In the genomic region with DNA sequence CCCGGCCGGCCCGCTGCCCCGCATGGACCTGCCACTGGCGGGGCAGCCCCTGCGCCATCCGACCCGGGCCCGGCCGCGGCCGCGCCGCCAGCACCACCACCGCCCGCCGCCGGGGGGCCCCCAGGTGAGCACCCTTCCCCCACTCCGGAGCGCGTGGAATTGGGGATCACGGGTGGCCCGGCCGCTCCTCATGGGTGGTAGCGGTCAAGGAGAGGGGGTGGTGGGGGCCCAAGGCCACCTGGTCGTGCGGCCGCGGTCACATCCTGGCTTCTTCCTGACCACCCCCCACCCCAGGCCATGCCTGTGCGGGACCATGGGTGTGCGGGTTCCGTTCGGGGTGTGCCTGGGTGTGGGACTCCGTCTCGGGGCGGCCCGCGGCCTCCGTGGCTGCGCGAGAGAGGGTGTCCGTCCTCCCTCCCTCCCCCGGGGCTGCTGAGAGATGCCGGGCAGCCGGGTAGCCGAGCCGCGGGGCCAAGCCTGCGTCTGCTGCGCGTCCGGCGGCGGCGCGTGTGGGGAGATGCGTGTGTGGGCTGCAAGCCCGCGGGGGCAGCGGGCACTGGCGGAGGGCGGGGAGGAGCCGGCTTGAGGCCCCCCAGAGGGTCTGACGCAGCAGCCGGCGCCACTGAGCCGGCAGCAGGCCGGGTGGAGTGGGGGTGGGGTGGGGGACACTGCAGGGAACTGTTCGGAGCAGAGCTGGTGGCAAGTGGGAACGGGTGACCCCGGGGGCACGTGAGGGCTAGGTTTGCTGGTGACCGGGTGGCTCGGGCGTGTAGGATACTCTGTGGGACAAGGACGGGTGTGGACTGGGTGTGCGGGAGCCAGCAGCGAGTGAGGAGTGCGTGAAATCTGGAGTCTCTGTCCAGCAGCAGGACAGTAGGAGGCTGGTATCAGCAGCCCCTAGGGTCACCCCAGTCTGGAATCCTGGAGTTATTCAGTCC, we compare ENCODE assay signal across 9 cellular contexts. TPM values are rescaled to one million over a fixed set of nuclear protein-coding genes. Genes with fewer than 3 reads are reported as not detected.
DNase-seq lines count a peak whose midpoint lies in the region; TF ChIP-seq lines count a peak whose summit lies in the region.
"Had no signal": no experiment of that assay in that cellular context is flagged by ENCODE, and none has a peak within 500 bp of the region (broad histone marks: within the 10 kb centered on the region; RNA-seq: fewer than 3 reads in every experiment).

No MANE protein-coding gene starts in this region.

- TF ChIP-seq CTCF in GM20000 (IDR thresholded peaks at IDR 0.05; ENCODE audit: extremely low read depth, missing control alignments) (no peak), fibroblast of villous mesenchyme (IDR thresholded peaks at IDR 0.05; ENCODE audit: insufficient read depth, low read depth, low read length) (peak; percentile 11), sigmoid colon (IDR thresholded peaks at IDR 0.05) (no peak)

- H3K36me3 ChIP-seq in SJSA1, result peaks cover 43% of the 10 kb centered on the region
- peaks cover 0 to 17% (median 4%) of the 10 kb centered on the region in 4 donors for H3K36me3 ChIP-seq in sigmoid colon
- peaks cover 64% of the 10 kb centered on the region for H3K36me3 ChIP-seq in CD4-positive, alpha-beta memory T cell (ENCODE audit: insufficient read depth, low read length)

- H3K27ac ChIP-seq in SJSA1 (peak overlapping the region; percentile 38), sigmoid colon (no peak overlapping the region)
- no peak overlapping the region for H3K27ac ChIP-seq in CD4-positive, alpha-beta memory T cell (ENCODE audit: low read depth, low read length)

- TF ChIP-seq EP300 in sigmoid colon (IDR thresholded peaks at IDR 0.05), result no peak

- no peak overlapping the region for H3K27ac Mint-ChIP-seq in CD4-positive, alpha-beta memory T cell

- H3K9me3 ChIP-seq in SJSA1 (replicated peaks) (no peaks in the 10 kb centered on the region; the same call in 1 of the 2 replicates), sigmoid colon (no peaks in the 10 kb centered on the region)
- H3K9me3 ChIP-seq in CD4-positive, alpha-beta memory T cell (ENCODE audit: control insufficient read depth in 1 of 2, low read length in 2 of 2), result no peaks in the 10 kb centered on the region

- CTCF ChIA-PET in CD4-positive, alpha-beta memory T cell (lab: Charles Lee; ENCODE audit: partially characterized antibody), result interaction anchor here (1.1 to 15.0 kb wide), 2 partner anchors 14 to 106 kb away, joined by 3 to 329 read pairs; no protein-coding TSS in a partner anchor

- POLR2A ChIA-PET in CD4-positive, alpha-beta memory T cell (lab: Charles Lee; ENCODE audit: partially characterized antibody), result interaction anchor here (2.5 kb wide), 1 partner anchor 91 kb away, joined by 9 read pairs; a partner anchor contains a TSS

- H3K9me3 Mint-ChIP-seq in CD4-positive, alpha-beta memory T cell, result peaks cover 0 to 2% (median 0%) of the 10 kb centered on the region in 8 donors

- H3K4me1 ChIP-seq in SJSA1 (replicated peaks) (peaks cover 30% of the 10 kb centered on the region), sigmoid colon (peaks cover 0 to 20% (median 16%) of the 10 kb centered on the region in 4 donors)
- H3K4me1 ChIP-seq in CD4-positive, alpha-beta memory T cell (ENCODE audit: insufficient read depth, low read length), result peaks cover under 1% of the 10 kb centered on the region

- H3K4me3 Mint-ChIP-seq in CD4-positive, alpha-beta memory T cell, result no peak overlapping the region

- no peak for TF ChIP-seq POLR2A in sigmoid colon (IDR thresholded peaks at IDR 0.05)

- H3K4me3 ChIP-seq in SJSA1, result peak overlapping the region; percentile 74
- peak overlapping the region; percentile 52 for H3K4me3 ChIP-seq in fibroblast of villous mesenchyme (ENCODE audit: low read depth, low read length)
- peak overlapping the region in 3 of 4 donors; percentile 17 to 42 (median 41) for H3K4me3 ChIP-seq in sigmoid colon
- H3K4me3 ChIP-seq in CD4-positive, alpha-beta memory T cell (ENCODE audit: low read length in 2 of 2), result no peak overlapping the region

- intact Hi-C loops in sigmoid colon (cut with DNase I), result no loop called here
- intact Hi-C loops in CD4-positive, alpha-beta memory T cell (cut with micrococcal nuclease), result no loop called here

- DNase-seq in GM20000 (ENCODE audit: low spot score), result peak; percentile 53
- DNase-seq in SJSA1 (ENCODE audit: low read depth in 1 of 2, low spot score in 2 of 2), result peak; percentile 67 to 88
- DNase-seq in fibroblast of villous mesenchyme (ENCODE audit: low read depth), result no peak
- no peak for DNase-seq in sigmoid colon
- no peak for DNase-seq in pons (ENCODE audit: low spot score)
- no peak for DNase-seq in CD4-positive, alpha-beta memory T cell
- no peak for DNase-seq in NCI-H510A treated with DMSO at 0.1 percent for 48 hours (lab: John Stamatoyannopoulos, UW)
- DNase-seq in activated CD4-positive, CD25-positive, alpha-beta regulatory T cell (lab: John Stamatoyannopoulos, UW), result no peak
- DNase-seq: activated CD4-positive, alpha-beta T cell treated with anti-CD3 and anti-CD28 coated beads for 4 hours had no signal

- peaks cover 39% of the 10 kb centered on the region for H3K27me3 ChIP-seq in SJSA1 (replicated peaks)
- peaks cover 34 to 73% (median 62%) of the 10 kb centered on the region in 3 donors for H3K27me3 ChIP-seq in sigmoid colon
- H3K27me3 ChIP-seq in CD4-positive, alpha-beta memory T cell (ENCODE audit: insufficient read depth, low read length), result no peaks in the 10 kb centered on the region

- no peaks in the 10 kb centered on the region for H3K27me3 Mint-ChIP-seq in CD4-positive, alpha-beta memory T cell

- WGBS in sigmoid colon, 2 donors, result 8 to 50% methylated on average over 79 of the region's 79 CpGs

- H3K4me1 Mint-ChIP-seq in CD4-positive, alpha-beta memory T cell, result peaks cover 8 to 23% (median 10%) of the 10 kb centered on the region in 4 donors

- H3K36me3 Mint-ChIP-seq in CD4-positive, alpha-beta memory T cell, result peaks cover 26 to 58% of the 10 kb centered on the region in 2 donors

RNA-seq across cellular contexts. Expression of a gene that starts 6.7 kb away (rescaled TPM):
- 22.6 and 33.0 TPM in 2 replicates for total RNA-seq in SJSA1 (2014; rRNA removed; shearing (Covaris generic))
- 15.1 and 19.3 TPM in 2 replicates for total RNA-seq in fibroblast of villous mesenchyme
- total RNA-seq in sigmoid colon, result 10 to 100 TPM; 13.9 to 20.6 (median 18.7) TPM
- 10 to 100 TPM in 1 of 3 donors, 1 to 10 TPM in 2; 7.4 to 19.3 (median 9.6) TPM for polyA plus RNA-seq in sigmoid colon
- 10 to 100 TPM; 49.6 to 50.6 TPM for total RNA-seq in CD4-positive, alpha-beta memory T cell
- polyA plus RNA-seq in CD4-positive, alpha-beta memory T cell, result 10 to 100 TPM; 33.3 to 48.5 TPM

RNA-seq across cellular contexts. Expression of a gene that starts 7.4 kb away (rescaled TPM):
- 0.26 TPM in 1 of 2 replicates, not detected in the other for total RNA-seq in SJSA1 (2014; rRNA removed; shearing (Covaris generic))
- total RNA-seq in fibroblast of villous mesenchyme, result 0.97 and 2.6 TPM in 2 replicates
- total RNA-seq in sigmoid colon, result 10 to 100 TPM; 12.8 to 16.6 (median 14.0) TPM
- 1 to 10 TPM; 4.2 to 8.3 (median 4.4) TPM for polyA plus RNA-seq in sigmoid colon
- 1 to 10 TPM; 7.4 to 8.8 TPM for total RNA-seq in CD4-positive, alpha-beta memory T cell
- polyA plus RNA-seq in CD4-positive, alpha-beta memory T cell, result 10 to 100 TPM; 17.8 to 26.5 TPM

RNA-seq across cellular contexts. Expression of a gene that starts 8.5 kb away (rescaled TPM):
- total RNA-seq in SJSA1 (2014; rRNA removed; shearing (Covaris generic)), result 5.2 and 7.6 TPM in 2 replicates
- total RNA-seq in fibroblast of villous mesenchyme, result under 0.01 TPM in 2 replicates
- total RNA-seq in sigmoid colon, result 1 to 10 TPM in 1 of 4 donors, under 1 TPM in 3; 0.36 to 1.5 (median 0.75) TPM
- polyA plus RNA-seq in sigmoid colon, result 10 to 100 TPM in 1 of 3 donors, under 1 TPM in 1, not detected in 1; 0.23 to 20.7 TPM
- 100 to 1,000 TPM; 194 to 195 TPM for total RNA-seq in CD4-positive, alpha-beta memory T cell
- polyA plus RNA-seq in CD4-positive, alpha-beta memory T cell, result 10 to 100 TPM in 1 of 2 donors, 1 to 10 TPM in 1; 7.5 to 36.3 TPM

RNA-seq across cellular contexts. Expression of a gene that starts 13.2 kb away (rescaled TPM):
- total RNA-seq in SJSA1 (2014; rRNA removed; shearing (Covaris generic)), result 5.1 TPM in 2 replicates
- total RNA-seq in fibroblast of villous mesenchyme, result 10.0 and 11.2 TPM in 2 replicates
- 10 to 100 TPM; 21.0 to 27.0 (median 23.2) TPM for total RNA-seq in sigmoid colon
- 10 to 100 TPM in 1 of 3 donors, 1 to 10 TPM in 2; 6.9 to 16.2 (median 9.0) TPM for polyA plus RNA-seq in sigmoid colon
- 1 to 10 TPM; 6.7 to 7.7 TPM for total RNA-seq in CD4-positive, alpha-beta memory T cell
- polyA plus RNA-seq in CD4-positive, alpha-beta memory T cell, result 1 to 10 TPM; 1.1 to 2.4 TPM

RNA-seq across cellular contexts. Expression of a gene that starts 13.2 kb away (rescaled TPM):
- total RNA-seq in SJSA1 (2014; rRNA removed; shearing (Covaris generic)), result 0.32 TPM in 1 of 2 replicates, not detected in the other
- 1.3 and 3.9 TPM in 2 replicates for total RNA-seq in fibroblast of villous mesenchyme
- 10 to 100 TPM in 3 of 4 donors, 1 to 10 TPM in 1; 8.6 to 26.1 (median 21.9) TPM for total RNA-seq in sigmoid colon
- polyA plus RNA-seq in sigmoid colon, result 1 to 10 TPM in 2 of 3 donors, under 1 TPM in 1; 0.46 to 5.0 (median 1.8) TPM
- 1 to 10 TPM; 2.9 to 3.6 TPM for total RNA-seq in CD4-positive, alpha-beta memory T cell
- polyA plus RNA-seq in CD4-positive, alpha-beta memory T cell, result 1 to 10 TPM; 4.1 TPM

Comparison
In these comparisons a context has a peak if more than half of its experiments do, and no peak if none do; other contexts are left out.
1. DNase-seq: peak in GM20000 (single experiment) and SJSA1 (2 of 2); none in fibroblast of villous mesenchyme (single experiment), sigmoid colon (single experiment), pons (single experiment), CD4-positive, alpha-beta memory T cell (0 of 5), NCI-H510A treated with DMSO at 0.1 percent for 48 hours (single experiment) and activated CD4-positive, CD25-positive, alpha-beta regulatory T cell (0 of 4).
2. H3K4me3 ChIP-seq: peak in SJSA1 (single experiment), fibroblast of villous mesenchyme (single experiment) and sigmoid colon (3 of 4); none in CD4-positive, alpha-beta memory T cell (0 of 2).
3. RNA of a gene that starts 8.5 kb away (total RNA-seq): 194 to 195 TPM in CD4-positive, alpha-beta memory T cell; 5.2 to 7.6 TPM in SJSA1, 0.36 to 1.5 TPM in sigmoid colon and under 0.01 TPM in fibroblast of villous mesenchyme; every median in the first group is over 10 times any median in the second.